Comparison of ENCODE assay signal across 1 cellular context in the genomic region with DNA sequence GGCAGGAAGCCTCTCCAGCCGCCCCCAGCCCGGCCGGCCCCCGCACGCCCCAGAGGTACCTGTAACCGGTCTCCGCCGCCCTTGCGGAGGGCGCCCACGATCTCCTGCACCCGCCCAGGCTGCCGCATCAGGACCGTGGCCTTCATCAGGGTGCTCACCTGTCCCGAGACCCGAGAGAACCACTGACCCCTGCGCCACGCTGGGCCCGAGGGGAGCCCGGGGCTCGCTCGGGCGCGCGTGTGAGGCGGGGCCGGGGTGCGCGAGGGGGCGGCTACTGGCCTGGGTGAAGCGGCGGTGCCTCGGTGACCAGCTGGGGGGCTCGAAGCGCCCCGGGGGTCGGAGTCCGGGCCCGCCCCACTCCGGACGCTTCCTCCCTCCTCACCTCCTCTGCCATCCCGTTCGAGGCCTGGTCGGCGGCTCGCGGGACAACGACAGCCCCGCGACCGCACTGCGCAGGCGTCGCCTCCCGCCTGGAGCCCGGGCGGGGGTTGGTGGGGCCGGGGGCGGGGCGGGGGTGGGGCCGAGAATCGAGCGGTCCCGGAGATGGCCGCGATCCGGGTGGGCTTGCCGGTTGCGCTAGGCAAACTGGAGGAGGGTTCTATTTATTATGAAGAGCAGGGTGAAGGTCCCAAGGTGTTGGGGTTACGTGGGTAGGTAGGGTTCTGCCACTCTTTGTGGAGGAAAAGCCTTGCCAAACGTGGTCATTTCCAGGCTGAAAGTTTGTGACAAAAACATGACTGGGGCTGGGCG.
A peak's percentile ranks its signal among the peaks of the same experiment; 100 is the strongest.
TF ChIP-seq lines count a peak whose summit lies in the region.

TSS of gene NT5C3B (minus strand) at position 433 of the 750 bp plus-strand sequence. CDS start at position 394, 39 bp downstream.

TF ChIP-seq in K562, 482 proteins besides CTCF, POLR2A, EP300 and RAD21 (continued from another document and continues in another):
- TF ChIP-seq MNT (conservative IDR thresholded peaks at IDR 0.05) = peak in 1 of 2 experiments; percentile 47; a peak in 2 of 4 replicates
- TF ChIP-seq CBFA2T2 (conservative IDR thresholded peaks at IDR 0.05) = no peak
- no peak for TF ChIP-seq ZNF449 (CRISPR knock-in tag; IDR thresholded peaks at IDR 0.05)
- TF ChIP-seq CHD1 (IDR thresholded peaks at IDR 0.05; ENCODE audit: low read length) = no peak
- TF ChIP-seq YY1 (IDR thresholded peaks at IDR 0.05; ENCODE audit: borderline replicate concordance in 1 of 3, control insufficient read depth in 1 of 3, extremely low read depth in 1 of 3, insufficient read depth in 3 of 3, insufficient read length in 1 of 3, insufficient replicate concordance in 2 of 3, low read depth in 1 of 3, low read length in 2 of 3) = peak in 2 of 3 experiments; percentile 22 to 57
- TF ChIP-seq IRF2 (CRISPR knock-in tag; IDR thresholded peaks at IDR 0.05) = no peak
- TF ChIP-seq EHMT2 (IDR thresholded peaks at IDR 0.05) = no peak
- TF ChIP-seq FOXO4 (CRISPR knock-in tag; IDR thresholded peaks at IDR 0.05) = no peak
- peak; percentile 74 for TF ChIP-seq ZFX (CRISPR knock-in tag; IDR thresholded peaks at IDR 0.05)
- no peak for TF ChIP-seq XRCC3 (IDR thresholded peaks at IDR 0.05)
- TF ChIP-seq PHF20 (IDR thresholded peaks at IDR 0.05; ENCODE audit: partially characterized antibody) = peak; percentile 69
- no peak for TF ChIP-seq CSDE1 (IDR thresholded peaks at IDR 0.05)
- no peak for TF ChIP-seq ZNF23 (CRISPR knock-in tag; IDR thresholded peaks at IDR 0.05)
- TF ChIP-seq CREB3 (tag; conservative IDR thresholded peaks at IDR 0.05; ENCODE audit: low read depth) = no peak
- no peak for TF ChIP-seq PYGO2 (tag; IDR thresholded peaks at IDR 0.05)
- TF ChIP-seq GABPA (tag; conservative IDR thresholded peaks at IDR 0.05; ENCODE audit: low read depth) = no peak
- no peak for TF ChIP-seq TCF7L2 (IDR thresholded peaks at IDR 0.05; ENCODE audit: low read depth, low read length)
- no peak for TF ChIP-seq ZNF609 (CRISPR knock-in tag; IDR thresholded peaks at IDR 0.05; ENCODE audit: borderline replicate concordance)
- no peak for TF ChIP-seq ZNF445 (CRISPR knock-in tag; IDR thresholded peaks at IDR 0.05; ENCODE audit: low read depth)
- peak; percentile 77 for TF ChIP-seq RBFOX2 (IDR thresholded peaks at IDR 0.05; ENCODE audit: low read depth, low read length)
- TF ChIP-seq E2F6 (IDR thresholded peaks at IDR 0.05; ENCODE audit: borderline replicate concordance in 1 of 2, extremely low read depth in 1 of 2, insufficient read depth in 1 of 2, insufficient read length in 1 of 2, low read depth in 1 of 2, low read length in 1 of 2, poor library complexity in 1 of 2, severe bottlenecking in 1 of 2) = peak in 1 of 2 experiments; percentile 35
- no peak for TF ChIP-seq MIER1 (IDR thresholded peaks at IDR 0.05; ENCODE audit: low read depth)
- no peak for TF ChIP-seq ZNF668 (CRISPR knock-in tag; IDR thresholded peaks at IDR 0.05)
- TF ChIP-seq, protein P1, sequence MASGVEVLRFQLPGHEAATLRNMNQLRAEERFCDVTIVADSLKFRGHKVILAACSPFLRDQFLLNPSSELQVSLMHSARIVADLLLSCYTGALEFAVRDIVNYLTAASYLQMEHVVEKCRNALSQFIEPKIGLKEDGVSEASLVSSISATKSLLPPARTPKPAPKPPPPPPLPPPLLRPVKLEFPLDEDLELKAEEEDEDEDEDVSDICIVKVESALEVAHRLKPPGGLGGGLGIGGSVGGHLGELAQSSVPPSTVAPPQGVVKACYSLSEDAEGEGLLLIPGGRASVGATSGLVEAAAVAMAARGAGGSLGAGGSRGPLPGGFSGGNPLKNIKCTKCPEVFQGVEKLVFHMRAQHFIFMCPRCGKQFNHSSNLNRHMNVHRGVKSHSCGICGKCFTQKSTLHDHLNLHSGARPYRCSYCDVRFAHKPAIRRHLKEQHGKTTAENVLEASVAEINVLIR (CRISPR knock-in tag; IDR thresholded peaks at IDR 0.05) = no peak
- TF ChIP-seq EGR1 (conservative IDR thresholded peaks at IDR 0.05) = peak; percentile 68
- TF ChIP-seq ZNF592 (IDR thresholded peaks at IDR 0.05) = 0 out of 2 replicates have a peak, but pooled peaks have one; percentile 18
- no peak for TF ChIP-seq STAT6 (CRISPR knock-in tag; IDR thresholded peaks at IDR 0.05)
- no peak for TF ChIP-seq SMARCE1 (IDR thresholded peaks at IDR 0.05)
- no peak for TF ChIP-seq HCFC1 (IDR thresholded peaks at IDR 0.05; ENCODE audit: low read depth, low read length)
- TF ChIP-seq, protein P2, sequence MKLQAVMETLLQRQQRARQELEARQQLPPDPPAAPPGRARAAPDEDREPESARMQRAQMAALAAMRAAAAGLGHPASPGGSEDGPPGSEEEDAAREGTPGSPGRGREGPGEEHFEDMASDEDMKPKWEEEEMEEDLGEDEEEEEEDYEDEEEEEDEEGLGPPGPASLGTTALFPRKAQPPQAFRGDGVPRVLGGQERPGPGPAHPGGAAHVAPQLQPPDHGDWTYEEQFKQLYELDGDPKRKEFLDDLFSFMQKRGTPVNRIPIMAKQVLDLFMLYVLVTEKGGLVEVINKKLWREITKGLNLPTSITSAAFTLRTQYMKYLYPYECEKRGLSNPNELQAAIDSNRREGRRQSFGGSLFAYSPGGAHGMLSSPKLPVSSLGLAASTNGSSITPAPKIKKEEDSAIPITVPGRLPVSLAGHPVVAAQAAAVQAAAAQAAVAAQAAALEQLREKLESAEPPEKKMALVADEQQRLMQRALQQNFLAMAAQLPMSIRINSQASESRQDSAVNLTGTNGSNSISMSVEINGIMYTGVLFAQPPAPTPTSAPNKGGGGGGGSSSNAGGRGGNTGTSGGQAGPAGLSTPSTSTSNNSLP (IDR thresholded peaks at IDR 0.05; ENCODE audit: borderline replicate concordance, low read depth, low read length) = no peak
